In the genomic region with DNA sequence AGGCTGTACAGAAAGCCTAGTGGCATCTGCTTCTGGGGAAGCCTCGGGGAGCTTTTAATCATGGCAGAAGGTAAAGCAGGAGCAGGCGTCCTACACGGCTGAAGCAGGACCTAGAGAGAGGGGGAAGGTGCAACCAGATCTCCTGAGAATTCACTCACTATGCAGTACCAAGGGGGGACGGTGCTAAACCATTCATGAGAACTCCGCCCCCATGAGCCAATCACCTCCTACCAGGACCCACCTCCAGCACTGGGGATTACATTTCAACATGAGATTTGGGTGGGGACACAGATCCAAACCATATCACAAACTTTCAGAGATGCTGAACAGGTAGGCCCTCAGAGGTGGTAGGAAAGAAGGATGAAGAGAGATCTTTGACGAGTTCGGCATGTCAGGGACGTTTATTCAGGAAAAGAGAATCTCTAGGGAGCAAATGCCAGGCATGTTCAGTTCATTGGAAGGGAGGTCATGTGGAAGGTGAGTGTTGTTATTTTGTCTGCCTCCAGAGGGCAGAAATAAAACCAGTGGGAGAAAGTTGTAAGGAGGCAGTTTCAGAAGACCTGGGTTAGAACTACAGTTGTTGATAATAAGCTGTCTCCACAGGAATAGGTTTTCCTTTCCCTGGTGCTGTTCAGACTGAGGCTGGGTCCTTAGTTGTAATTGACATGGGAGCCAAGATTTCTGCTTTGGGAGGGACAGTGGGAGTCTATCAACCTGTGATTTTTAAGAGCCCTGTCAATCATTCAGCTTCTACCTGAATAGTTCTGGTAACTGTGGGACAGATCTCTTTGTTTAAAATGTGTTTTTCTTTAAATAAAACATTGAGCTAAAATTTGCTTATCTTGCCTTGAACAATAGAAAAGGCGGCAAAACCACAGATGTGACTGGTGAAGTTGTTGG, we compare ENCODE assay signal across 8 cellular contexts. TPM values are rescaled to one million over a fixed set of nuclear protein-coding genes. Genes with fewer than 3 reads are reported as not detected.
A peak's percentile ranks its signal among the peaks of the same experiment; 100 is the strongest.
DNase-seq lines count a peak whose midpoint lies in the region; ATAC-seq and TF ChIP-seq lines count a peak whose summit lies in the region.

No MANE protein-coding gene starts in this region.

- H3K27me3 ChIP-seq in right lobe of liver: no peaks in the 10 kb centered on the region

- intact Hi-C loops in right lobe of liver (cut with DNase I): no loop called here

- TF ChIP-seq CTCF in astrocyte of the spinal cord (IDR thresholded peaks at IDR 0.05; ENCODE audit: low read depth, low read length): peak; percentile 40
- peak; percentile 40 to 64 (median 56) for TF ChIP-seq CTCF in right lobe of liver (IDR thresholded peaks at IDR 0.05)

- no peaks in the 10 kb centered on the region for H3K9me3 ChIP-seq in right lobe of liver

- no peaks in the 10 kb centered on the region for H3K36me3 ChIP-seq in right lobe of liver

- no peak overlapping the region for H3K4me3 ChIP-seq in Jurkat, Clone E6-1 (ENCODE audit: low read length)
- H3K4me3 ChIP-seq in astrocyte of the spinal cord (ENCODE audit: low read depth, low read length): no peak overlapping the region
- no peak overlapping the region for H3K4me3 ChIP-seq in right lobe of liver

- no peak overlapping the region for H3K27ac ChIP-seq in right lobe of liver

- no peak for TF ChIP-seq POLR2A in right lobe of liver (IDR thresholded peaks at IDR 0.05)

- ATAC-seq in right lobe of liver: peak; percentile 20 to 52 (median 44)
- no peak for ATAC-seq in GM19395 (IDR thresholded peaks at IDR 0.05; ENCODE audit: unreplicated experiment)
- no peak for ATAC-seq in HG03354 (IDR thresholded peaks at IDR 0.05; ENCODE audit: poor library complexity, severe bottlenecking, unreplicated experiment)

- WGBS in right lobe of liver (ENCODE audit: insufficient coverage, low coverage, low lambda C conversion rate, missing lambda C conversion rate): 52% methylated on average over 5 of the region's 9 CpGs

- peaks cover 0 to 11% (median 0%) of the 10 kb centered on the region in 4 donors for H3K4me1 ChIP-seq in right lobe of liver

- DNase-seq in NCI-H748 (lab: John Stamatoyannopoulos, UW; ENCODE audit: unreplicated experiment) (peak; percentile 11), NCI-H748 treated with DMSO at 0.1 percent for 48 hours (lab: John Stamatoyannopoulos, UW) (no peak), astrocyte of the spinal cord (ENCODE audit: low read depth, low spot score) (no peak), right lobe of liver (peak in 1 of 3 donors; percentile 51)
- peak; percentile 15 for DNase-seq in Jurkat, Clone E6-1 (ENCODE audit: low read depth, low spot score)
- no peak for DNase-seq in activated CD4-positive, alpha-beta T cell treated with anti-CD3 and anti-CD28 coated beads, Interleukin-2, amount 50 U/mL, for 1 hour

- in situ Hi-C loops in astrocyte of the spinal cord (cut with HindIII; ENCODE audit: low sequenced_read_pairs): no loop called here

RNA-seq across cellular contexts. Expression of a gene that starts 4.3 kb away (rescaled TPM):
- 2.9 TPM for polyA plus RNA-seq in Jurkat, Clone E6-1 (2012; ENCODE audit: insufficient read depth, insufficient read length)
- total RNA-seq in right lobe of liver: 100 to 1,000 TPM in 1 of 6 experiments, 10 to 100 TPM in 5; 40.2 to 184 (median 63.5) TPM

Comparison
In these comparisons a context has a peak if more than half of its experiments do, and no peak if none do; other contexts are left out.
1. DNase-seq: peak in NCI-H748 (single experiment) and Jurkat, Clone E6-1 (single experiment); none in NCI-H748 treated with DMSO at 0.1 percent for 48 hours (single experiment), astrocyte of the spinal cord (single experiment) and activated CD4-positive, alpha-beta T cell treated with anti-CD3 and anti-CD28 coated beads, Interleukin-2, amount 50 U/mL, for 1 hour (single experiment).
2. ATAC-seq: peak in right lobe of liver (4 of 4); none in GM19395 (single experiment) and HG03354 (single experiment).